In genomic region chr2:236454076-236454475, GRCh38 we compare ENCODE assay signal across 9 cellular contexts.
"Had no signal": no experiment of that assay in that cellular context is flagged by ENCODE, and none has a peak within 500 bp of the region (broad histone marks: within the 10 kb centered on the region; RNA-seq: fewer than 3 reads in every experiment).

No MANE protein-coding gene starts in this region.

- H3K36me3 ChIP-seq: HAP-1 had no signal

- H3K9me3 ChIP-seq: HAP-1 had no signal

- H3K4me2 ChIP-seq: GM23338 had no signal

- H3K4me3 Mint-ChIP-seq: GM23338, H9, HFFc6 had no signal

- ATAC-seq: GM23338, HCT116 had no signal

- DNase-seq: GM23248, GOT3, H7, H9, HCEC 1CT, HFFc6 had no signal

- H2AFZ ChIP-seq: GM23248, GM23338 had no signal

- H3K27ac ChIP-seq: GM23248 had no signal

- H3K27ac Mint-ChIP-seq: GM23338, H9, HFFc6 had no signal

- H3K4me3 ChIP-seq: GM23248, GM23338, HAP-1 had no signal
